In genomic region chr9:84140535-84141101, GRCh38 we compare ENCODE assay signal across 8 cellular contexts.
A peak's percentile ranks its signal among the peaks of the same experiment; 100 is the strongest.
DNase-seq lines count a peak whose midpoint lies in the region; TF ChIP-seq lines count a peak whose summit lies in the region.

No MANE protein-coding gene starts in this region.

- H2AFZ ChIP-seq in mesenchymal stem cell (ENCODE audit: low read depth, low read length) = no peak overlapping the region

- no peak overlapping the region for H2AK5ac ChIP-seq in mesenchymal stem cell (ENCODE audit: low read length, severe bottlenecking)

- H3K27me3 ChIP-seq in mesenchymal stem cell (ENCODE audit: control insufficient read depth in 1 of 2, insufficient read depth in 1 of 2, low read length in 2 of 2) (peaks cover 22 to 58% of the 10 kb centered on the region in 2 experiments), thymus (ENCODE audit: control insufficient read depth, insufficient read depth) (peaks cover 18% of the 10 kb centered on the region)

- H3K9me3 ChIP-seq in mesenchymal stem cell (ENCODE audit: control insufficient read depth, low read length) (no peaks in the 10 kb centered on the region), thymus (ENCODE audit: control insufficient read depth) (no peaks in the 10 kb centered on the region)

- H4K8ac ChIP-seq in mesenchymal stem cell (ENCODE audit: low read length) = no peak overlapping the region

- H3K4me1 ChIP-seq in mesenchymal stem cell (ENCODE audit: control insufficient read depth, insufficient read depth, low read depth, low read length) (peaks cover 4% of the 10 kb centered on the region), thymus (ENCODE audit: control insufficient read depth, insufficient read depth, low read length) (no peaks in the 10 kb centered on the region)

- no peak overlapping the region for H2BK12ac ChIP-seq in mesenchymal stem cell (ENCODE audit: low read length in 2 of 2)

- no peak overlapping the region for H3K14ac ChIP-seq in mesenchymal stem cell (ENCODE audit: low read length in 2 of 2)

- no peak overlapping the region for H3K18ac ChIP-seq in mesenchymal stem cell (ENCODE audit: low read depth in 1 of 2, low read length in 2 of 2)

- H3K4me2 ChIP-seq in mesenchymal stem cell (ENCODE audit: low read length, poor library complexity, severe bottlenecking) = peak overlapping the region; percentile 93

- 3% methylated on average over 37 of the region's 41 CpGs for WGBS in mesenchymal stem cell
- 7% methylated on average over 41 of the region's 41 CpGs for WGBS in thymus

- H3K27ac ChIP-seq in coronary artery (no peak overlapping the region), mesenchymal stem cell (ENCODE audit: low read length, poor library complexity, severe bottlenecking) (no peak overlapping the region), thymus (ENCODE audit: low read depth) (no peak overlapping the region)

- no peaks in the 10 kb centered on the region for H3K79me1 ChIP-seq in mesenchymal stem cell (replicated peaks; ENCODE audit: low read length, poor library complexity, severe bottlenecking)

- H2BK120ac ChIP-seq in mesenchymal stem cell (ENCODE audit: low read depth, low read length) = no peak overlapping the region

- H2BK5ac ChIP-seq in mesenchymal stem cell (ENCODE audit: low read depth, low read length, poor library complexity, severe bottlenecking) = no peak overlapping the region

- H3K36me3 ChIP-seq in mesenchymal stem cell (ENCODE audit: control insufficient read depth in 1 of 2, insufficient read depth in 2 of 2, low read depth in 1 of 2, low read length in 2 of 2) (no peaks in the 10 kb centered on the region), thymus (ENCODE audit: control insufficient read depth, insufficient read depth) (no peaks in the 10 kb centered on the region)

- TF ChIP-seq CTCF in coronary artery (IDR thresholded peaks at IDR 0.05) (no peak), GM20000 (IDR thresholded peaks at IDR 0.05; ENCODE audit: extremely low read depth, missing control alignments) (no peak)

- H2BK15ac ChIP-seq in mesenchymal stem cell (ENCODE audit: low read depth, poor library complexity, severe bottlenecking) = no peak overlapping the region

- peak; percentile 62 for DNase-seq in NCI-H748 treated with DMSO at 0.1 percent for 48 hours (lab: John Stamatoyannopoulos, UW)
- DNase-seq in coronary artery (ENCODE audit: low spot score) = no peak
- DNase-seq in mesenchymal stem cell = peak; percentile 43
- no peak for DNase-seq in UCSD-AML1 (lab: John Stamatoyannopoulos, UW; ENCODE audit: unreplicated experiment)
- DNase-seq in GM20000 (ENCODE audit: low spot score) = no peak
- no peak for DNase-seq in NK-92 (lab: John Stamatoyannopoulos, UW; ENCODE audit: unreplicated experiment)

- H3K23ac ChIP-seq in mesenchymal stem cell (ENCODE audit: low read length in 2 of 2) = no peak overlapping the region

- H3K9ac ChIP-seq in mesenchymal stem cell (ENCODE audit: low read length) = peak overlapping the region; percentile 33

- H3K4ac ChIP-seq in mesenchymal stem cell (ENCODE audit: low read depth in 1 of 2, low read length in 2 of 2) = no peak overlapping the region

- H3K4me3 ChIP-seq in GM08714 (ENCODE audit: low read length) (peak overlapping the region; percentile 49; the same call in 1 of the 2 replicates), coronary artery (peak overlapping the region; percentile 57), mesenchymal stem cell (ENCODE audit: insufficient read depth in 1 of 2, low read depth in 1 of 2, low read length in 2 of 2) (peak overlapping the region; percentile 49 to 71), thymus (ENCODE audit: low read length) (peak overlapping the region; percentile 31)

- peak overlapping the region; percentile 20 for H4K91ac ChIP-seq in mesenchymal stem cell (ENCODE audit: low read length)

Comparison
In these comparisons a context has a peak if more than half of its experiments do, and no peak if none do; other contexts are left out.
1. DNase-seq: peak in NCI-H748 treated with DMSO at 0.1 percent for 48 hours (single experiment) and mesenchymal stem cell (single experiment); none in coronary artery (single experiment), UCSD-AML1 (single experiment), GM20000 (single experiment) and NK-92 (single experiment).
2. Peak in every context shown above with its lines, with median percentiles within 50 percentile points of each other: H3K4me3 ChIP-seq.